ENCODE assay signal across 27 cellular contexts in genomic region chr7:131608112-131608498, GRCh38. TPM values are rescaled to one million over a fixed set of nuclear protein-coding genes. Genes with fewer than 3 reads are reported as not detected.
DNase-seq lines count a peak whose midpoint lies in the region; ATAC-seq and TF ChIP-seq lines count a peak whose summit lies in the region.
"Had no signal": no experiment of that assay in that cellular context is flagged by ENCODE, and none has a peak within 500 bp of the region (broad histone marks: within the 10 kb centered on the region; RNA-seq: fewer than 3 reads in every experiment).

No MANE protein-coding gene starts in this region.

- no peak overlapping the region for H3K27ac Mint-ChIP-seq in CD8-positive, alpha-beta T cell
- H3K27ac Mint-ChIP-seq: activated CD4-positive, alpha-beta T cell treated with anti-CD3 and anti-CD28 coated beads, Interleukin-2, amount 10 ng/mL, durations not matched to agents 24 days and 14 days; activated naive CD8-positive, alpha-beta T cell; activated T-helper 1 cell treated with anti-CD3 and anti-CD28 coated beads, Interleukin-12 subunit alpha, Interleukin-12 subunit beta, Interleukin-2, Interleukin-4 antibody, amounts not matched to agents 30 ng/mL and 10 ng/mL and 1 ng/mL, durations not matched to agents 14 hours and 24 hours and 36 hours; naive thymus-derived CD4-positive, alpha-beta T cell had no signal

- CTCF ChIA-PET in CD8-positive, alpha-beta T cell (lab: Charles Lee) = interaction anchor here (0.6 kb wide), 1 partner anchor 1741 kb away, joined by 3 read pairs; no protein-coding TSS in a partner anchor

- H3K4me3 ChIP-seq in CD8-positive, alpha-beta T cell (ENCODE audit: low read depth, low read length) = no peak overlapping the region
- H3K4me3 ChIP-seq: pancreas, stomach, transverse colon had no signal

- no peaks in the 10 kb centered on the region for H3K4me1 ChIP-seq in CD8-positive, alpha-beta T cell (ENCODE audit: insufficient read depth, low read length)
- H3K4me1 ChIP-seq: pancreas, stomach, transverse colon had no signal

- H3K4me3 Mint-ChIP-seq in CD8-positive, alpha-beta T cell = no peak overlapping the region
- H3K4me3 Mint-ChIP-seq: activated CD4-positive, alpha-beta T cell treated with anti-CD3 and anti-CD28 coated beads, Interleukin-2, amount 10 ng/mL, durations not matched to agents 24 days and 14 days; activated naive CD8-positive, alpha-beta T cell; activated T-helper 1 cell treated with anti-CD3 and anti-CD28 coated beads, Interleukin-12 subunit alpha, Interleukin-12 subunit beta, Interleukin-2, Interleukin-4 antibody, amounts not matched to agents 30 ng/mL and 10 ng/mL and 1 ng/mL, durations not matched to agents 14 hours and 24 hours and 36 hours; naive thymus-derived CD4-positive, alpha-beta T cell had no signal

- no peak for TF ChIP-seq CTCF in CD8-positive, alpha-beta T cell (IDR thresholded peaks at IDR 0.05)

- no peaks in the 10 kb centered on the region for H3K9me3 Mint-ChIP-seq in CD8-positive, alpha-beta T cell
- H3K9me3 Mint-ChIP-seq: activated CD4-positive, alpha-beta T cell treated with anti-CD3 and anti-CD28 coated beads, Interleukin-2, amount 10 ng/mL, durations not matched to agents 24 days and 14 days; activated T-helper 1 cell treated with anti-CD3 and anti-CD28 coated beads, Interleukin-12 subunit alpha, Interleukin-12 subunit beta, Interleukin-2, Interleukin-4 antibody, amounts not matched to agents 30 ng/mL and 10 ng/mL and 1 ng/mL, durations not matched to agents 14 hours and 24 hours and 36 hours; naive thymus-derived CD4-positive, alpha-beta T cell had no signal

- peak; percentile 67 for DNase-seq in DMS 273 (lab: John Stamatoyannopoulos, UW; ENCODE audit: unreplicated experiment)
- DNase-seq in DMS 273 treated with DMSO at 0.1 percent for 48 hours (lab: John Stamatoyannopoulos, UW) = no peak
- peak; percentile 77 for DNase-seq in SK-N-DZ (ENCODE audit: low spot score)
- DNase-seq in left kidney (ENCODE audit: low read depth, low spot score) = peak; percentile 57
- peak; percentile 15 for DNase-seq in pons (ENCODE audit: low spot score)
- DNase-seq in NCI-H1048 (lab: John Stamatoyannopoulos, UW) = no peak
- DNase-seq in CD8-positive, alpha-beta T cell = no peak
- DNase-seq: activated CD4-positive, alpha-beta T cell treated with anti-CD3 and anti-CD28 coated beads, Interleukin-2, amount 10 ng/mL, durations not matched to agents 24 days and 14 days; DMS79 treated with DMSO at 0.1 percent for 48 hours; effector CD4-positive, alpha-beta T cell; IMR-90; naive thymus-derived CD4-positive, alpha-beta T cell; NCI-H1417; pancreas; right cardiac atrium; SHP77; stimulated activated CD4-positive, alpha-beta T cell treated with anti-CD3 and anti-CD28 coated beads, Interleukin-12 subunit alpha, Interleukin-12 subunit beta, amount 100 ng/mL, for 4 hours; stimulated activated CD4-positive, alpha-beta T cell treated with anti-CD3 and anti-CD28 coated beads, Interleukin-4, amount 100 ng/mL, for 4 hours; stomach; T-helper 1 cell; transverse colon had no signal

- H3K27me3 ChIP-seq in CD8-positive, alpha-beta T cell (ENCODE audit: insufficient read depth, low read length) = peaks cover 5% of the 10 kb centered on the region
- H3K27me3 ChIP-seq: pancreas had no signal

- H3K4me1 Mint-ChIP-seq in CD8-positive, alpha-beta T cell (ENCODE audit: low read depth) = peaks cover 2% of the 10 kb centered on the region
- H3K4me1 Mint-ChIP-seq: naive thymus-derived CD4-positive, alpha-beta T cell had no signal

- H3K27ac ChIP-seq in CD8-positive, alpha-beta T cell (ENCODE audit: low read depth, low read length) = no peak overlapping the region
- H3K27ac ChIP-seq: 22Rv1, HL-60, pancreas, stomach, transverse colon had no signal

- no peaks in the 10 kb centered on the region for H3K9me3 ChIP-seq in CD8-positive, alpha-beta T cell (ENCODE audit: low read length)
- H3K9me3 ChIP-seq: pancreas, stomach, transverse colon had no signal

- POLR2A ChIA-PET in CD8-positive, alpha-beta T cell (lab: Charles Lee) = no interaction called here

- H3K36me3 ChIP-seq in CD8-positive, alpha-beta T cell (ENCODE audit: insufficient read depth, low read length) = no peaks in the 10 kb centered on the region
- H3K36me3 ChIP-seq: pancreas, stomach, transverse colon had no signal

- H3K27me3 Mint-ChIP-seq in CD8-positive, alpha-beta T cell (ENCODE audit: low read depth) = peaks cover 23% of the 10 kb centered on the region

- no peak for ATAC-seq in CD8-positive, alpha-beta T cell
- ATAC-seq in HG03378 (IDR thresholded peaks at IDR 0.05; ENCODE audit: unreplicated experiment) = no peak
- ATAC-seq: esophagus mucosa; naive thymus-derived CD4-positive, alpha-beta T cell; pancreas; right cardiac atrium had no signal

- intact Hi-C loops in CD8-positive, alpha-beta T cell (cut with DNase I, micrococcal nuclease) = no loop called here

- no peaks in the 10 kb centered on the region for H3K36me3 Mint-ChIP-seq in CD8-positive, alpha-beta T cell
- H3K36me3 Mint-ChIP-seq: activated naive CD8-positive, alpha-beta T cell; naive thymus-derived CD4-positive, alpha-beta T cell had no signal

RNA-seq across cellular contexts. Expression of gene PODXL, which starts 51.7 kb away (rescaled TPM):
- polyA plus RNA-seq in SK-N-DZ (2014; cell fraction: cytosol; rRNA removed) = 7.7 and 9.2 TPM in 2 replicates
- 9.1 and 12.6 TPM in 2 replicates for polyA plus RNA-seq in SK-N-DZ (2014; cell fraction: nucleus; rRNA removed)
- total RNA-seq in CD8-positive, alpha-beta T cell = under 1 TPM; 0.35 to 0.86 TPM

Comparison
In these comparisons a context has a peak if more than half of its experiments do, and no peak if none do; other contexts are left out.
1. DNase-seq: peak in DMS 273 (single experiment), SK-N-DZ (single experiment), left kidney (single experiment) and pons (single experiment); none in DMS 273 treated with DMSO at 0.1 percent for 48 hours (single experiment), NCI-H1048 (single experiment) and CD8-positive, alpha-beta T cell (0 of 7).